In the genomic region with DNA sequence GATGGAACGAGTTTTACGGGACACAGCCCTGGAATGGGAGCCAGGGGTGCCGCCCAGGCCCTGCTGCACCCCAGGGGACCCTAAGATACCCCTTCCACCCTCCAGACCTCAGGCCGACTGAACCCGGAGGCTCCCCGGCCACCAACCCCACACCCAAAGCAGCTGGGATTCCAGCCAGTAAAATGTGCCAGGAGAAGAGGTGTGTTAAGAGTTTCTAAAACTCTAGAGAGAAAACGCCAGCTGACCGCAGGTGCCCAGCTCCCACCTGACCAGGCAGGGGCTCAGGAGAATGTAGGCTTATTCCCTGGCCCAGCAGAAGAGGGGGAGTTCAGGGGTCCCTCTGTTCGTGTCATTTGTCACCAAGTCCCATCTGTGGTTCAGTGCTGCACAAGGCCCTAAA, we compare ENCODE assay signal across 1 cellular context.
TF ChIP-seq lines count a peak whose summit lies in the region.

No MANE protein-coding gene starts in this region.

TF ChIP-seq in WTC11, 78 proteins besides CTCF, POLR2A, EP300 and RAD21 (continued from another document):
- TF ChIP-seq, protein P1, sequence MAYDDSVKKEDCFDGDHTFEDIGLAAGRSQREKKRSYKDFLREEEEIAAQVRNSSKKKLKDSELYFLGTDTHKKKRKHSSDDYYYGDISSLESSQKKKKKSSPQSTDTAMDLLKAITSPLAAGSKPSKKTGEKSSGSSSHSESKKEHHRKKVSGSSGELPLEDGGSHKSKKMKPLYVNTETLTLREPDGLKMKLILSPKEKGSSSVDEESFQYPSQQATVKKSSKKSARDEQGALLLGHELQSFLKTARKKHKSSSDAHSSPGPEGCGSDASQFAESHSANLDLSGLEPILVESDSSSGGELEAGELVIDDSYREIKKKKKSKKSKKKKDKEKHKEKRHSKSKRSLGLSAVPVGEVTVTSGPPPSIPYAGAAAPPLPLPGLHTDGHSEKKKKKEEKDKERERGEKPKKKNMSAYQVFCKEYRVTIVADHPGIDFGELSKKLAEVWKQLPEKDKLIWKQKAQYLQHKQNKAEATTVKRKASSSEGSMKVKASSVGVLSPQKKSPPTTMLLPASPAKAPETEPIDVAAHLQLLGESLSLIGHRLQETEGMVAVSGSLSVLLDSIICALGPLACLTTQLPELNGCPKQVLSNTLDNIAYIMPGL (CRISPR knock-in tag; IDR thresholded peaks at IDR 0.05): no peak
- TF ChIP-seq TEAD4 (CRISPR knock-in tag; IDR thresholded peaks at IDR 0.05) (no peak), TEAD1 (CRISPR knock-in tag; IDR thresholded peaks at IDR 0.05) (no peak), GTF2I (CRISPR knock-in tag; conservative IDR thresholded peaks at IDR 0.05) (no peak), IRF2 (CRISPR knock-in tag; IDR thresholded peaks at IDR 0.05; ENCODE audit: borderline replicate concordance, low read depth) (no peak), PRRX2 (CRISPR knock-in tag; IDR thresholded peaks at IDR 0.05) (no peak), JAZF1 (CRISPR knock-in tag; IDR thresholded peaks at IDR 0.05) (no peak)
- TF ChIP-seq, protein P2, sequence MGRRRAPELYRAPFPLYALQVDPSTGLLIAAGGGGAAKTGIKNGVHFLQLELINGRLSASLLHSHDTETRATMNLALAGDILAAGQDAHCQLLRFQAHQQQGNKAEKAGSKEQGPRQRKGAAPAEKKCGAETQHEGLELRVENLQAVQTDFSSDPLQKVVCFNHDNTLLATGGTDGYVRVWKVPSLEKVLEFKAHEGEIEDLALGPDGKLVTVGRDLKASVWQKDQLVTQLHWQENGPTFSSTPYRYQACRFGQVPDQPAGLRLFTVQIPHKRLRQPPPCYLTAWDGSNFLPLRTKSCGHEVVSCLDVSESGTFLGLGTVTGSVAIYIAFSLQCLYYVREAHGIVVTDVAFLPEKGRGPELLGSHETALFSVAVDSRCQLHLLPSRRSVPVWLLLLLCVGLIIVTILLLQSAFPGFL (CRISPR knock-in tag; IDR thresholded peaks at IDR 0.05; ENCODE audit: borderline replicate concordance): no peak
